33 cellular contexts compared by ENCODE assay signal in genomic region chr15:28012231-28012630, GRCh38.
"Had no signal": no experiment of that assay in that cellular context is flagged by ENCODE, and none has a peak within 500 bp of the region (broad histone marks: within the 10 kb centered on the region; RNA-seq: fewer than 3 reads in every experiment).

No MANE protein-coding gene starts in this region.

- ATAC-seq: activated naive CD4-positive, alpha-beta T cell treated with anti-CD3 and anti-CD28 coated beads, Interleukin-2, amount 50 U/mL, for 72 hours; activated T-cell treated with anti-CD3 and anti-CD28 coated beads, Interleukin-2, amount 50 U/mL, for 4 hours; activated T-cell treated with anti-CD3 and anti-CD28 coated beads, Interleukin-2, amount 50 U/mL, for 72 hours; activated T-helper 17 cell treated with anti-CD3 and anti-CD28 coated beads, Interleukin-2, amount 50 U/mL, for 72 hours; body of pancreas had no signal

- H3K27me3 Mint-ChIP-seq: activated B cell treated with CpG ODN at 0.5 μM for 24 hours; activated CD4-positive, alpha-beta memory T cell treated with anti-CD3 and anti-CD28 coated beads for 36 hours; activated CD4-positive, alpha-beta T cell treated with anti-CD3 and anti-CD28 coated beads, Interleukin-2, amount 10 ng/mL, durations not matched to agents 24 days and 14 days; activated naive CD8-positive, alpha-beta T cell treated with anti-CD3 and anti-CD28 coated beads for 36 hours; activated T-helper 17 cell treated with anti-CD3 and anti-CD28 coated beads, Interleukin-2, amount 50 U/mL, for 72 hours had no signal

- H3K9me3 Mint-ChIP-seq: activated CD4-positive, alpha-beta memory T cell treated with anti-CD3 and anti-CD28 coated beads for 36 hours; activated CD4-positive, alpha-beta T cell treated with anti-CD3 and anti-CD28 coated beads, Interleukin-2, amount 10 ng/mL, durations not matched to agents 24 days and 14 days; activated naive CD4-positive, alpha-beta T cell treated with anti-CD3 and anti-CD28 coated beads for 36 hours; activated naive CD8-positive, alpha-beta T cell treated with anti-CD3 and anti-CD28 coated beads for 36 hours; activated T-cell treated with anti-CD3 and anti-CD28 coated beads, Interleukin-2, amount 50 U/mL, for 72 hours; activated T-helper 1 cell treated with anti-CD3 and anti-CD28 coated beads, Interleukin-12 subunit alpha, Interleukin-12 subunit beta, Interleukin-2, Interleukin-4 antibody, amounts not matched to agents 30 ng/mL and 10 ng/mL and 1 ng/mL, durations not matched to agents 14 hours and 24 hours and 36 hours; activated T-helper 17 cell treated with anti-CD3 and anti-CD28 coated beads, Interleukin-2, amount 50 U/mL, for 72 hours; T-helper 1 cell treated with Interleukin-12 subunit alpha and Interleukin-12 subunit beta and Interleukin-4 antibody, amounts not matched to agents 30 μg/mL and 1 μg/mL, for 36 hours; T-helper 2 cell treated with Interferon-gamma antibody and Interleukin-4, amounts not matched to agents 5 μg/mL and 100 μg/mL, for 36 hours had no signal

- H3K4me3 Mint-ChIP-seq: activated B cell treated with CpG ODN at 0.5 μM for 24 hours; activated CD4-positive, alpha-beta memory T cell treated with anti-CD3 and anti-CD28 coated beads for 36 hours; activated CD4-positive, alpha-beta T cell treated with anti-CD3 and anti-CD28 coated beads, Interleukin-2, amount 10 ng/mL, durations not matched to agents 24 days and 14 days; activated naive CD4-positive, alpha-beta T cell treated with anti-CD3 and anti-CD28 coated beads for 36 hours; activated naive CD8-positive, alpha-beta T cell treated with anti-CD3 and anti-CD28 coated beads for 36 hours; activated T-cell treated with anti-CD3 and anti-CD28 coated beads, Interleukin-2, amount 50 U/mL, for 4 hours; activated T-cell treated with anti-CD3 and anti-CD28 coated beads, Interleukin-2, amount 50 U/mL, for 72 hours; activated T-helper 1 cell treated with anti-CD3 and anti-CD28 coated beads, Interleukin-12 subunit alpha, Interleukin-12 subunit beta, Interleukin-2, Interleukin-4 antibody, amounts not matched to agents 30 ng/mL and 10 ng/mL and 1 ng/mL, durations not matched to agents 14 hours and 24 hours and 36 hours; activated T-helper 17 cell treated with anti-CD3 and anti-CD28 coated beads, Interleukin-2, amount 50 U/mL, for 72 hours; T-helper 1 cell treated with Interleukin-12 subunit alpha and Interleukin-12 subunit beta and Interleukin-4 antibody, amounts not matched to agents 30 μg/mL and 1 μg/mL, for 36 hours; T-helper 2 cell treated with Interferon-gamma antibody and Interleukin-4, amounts not matched to agents 5 μg/mL and 100 μg/mL, for 36 hours had no signal

- H3K36me3 Mint-ChIP-seq: activated CD4-positive, alpha-beta memory T cell treated with anti-CD3 and anti-CD28 coated beads for 36 hours; activated naive CD4-positive, alpha-beta T cell treated with anti-CD3 and anti-CD28 coated beads, Interleukin-2, amount 50 U/mL, for 72 hours; activated naive CD8-positive, alpha-beta T cell treated with anti-CD3 and anti-CD28 coated beads for 36 hours had no signal

- H3K4me1 Mint-ChIP-seq: activated B cell treated with CpG ODN at 0.5 μM for 24 hours; activated CD4-positive, alpha-beta T cell treated with anti-CD3 and anti-CD28 coated beads, Interleukin-2, amount 10 ng/mL, durations not matched to agents 24 days and 14 days; activated naive CD8-positive, alpha-beta T cell treated with anti-CD3 and anti-CD28 coated beads for 36 hours; activated T-helper 17 cell treated with anti-CD3 and anti-CD28 coated beads, Interleukin-2, amount 50 U/mL, for 72 hours had no signal

- H3K27ac Mint-ChIP-seq: activated B cell treated with CpG ODN at 0.5 μM for 24 hours; activated CD4-positive, alpha-beta memory T cell treated with anti-CD3 and anti-CD28 coated beads for 36 hours; activated CD4-positive, alpha-beta T cell treated with anti-CD3 and anti-CD28 coated beads, Interleukin-2, amount 10 ng/mL, durations not matched to agents 24 days and 14 days; activated naive CD4-positive, alpha-beta T cell treated with anti-CD3 and anti-CD28 coated beads for 36 hours; activated naive CD4-positive, alpha-beta T cell treated with anti-CD3 and anti-CD28 coated beads, Interleukin-2, amount 50 U/mL, for 72 hours; activated naive CD8-positive, alpha-beta T cell treated with anti-CD3 and anti-CD28 coated beads for 36 hours; activated T-cell treated with anti-CD3 and anti-CD28 coated beads, Interleukin-2, amount 50 U/mL, for 72 hours; activated T-helper 1 cell treated with anti-CD3 and anti-CD28 coated beads, Interleukin-12 subunit alpha, Interleukin-12 subunit beta, Interleukin-2, Interleukin-4 antibody, amounts not matched to agents 30 ng/mL and 10 ng/mL and 1 ng/mL, durations not matched to agents 14 hours and 24 hours and 36 hours; activated T-helper 17 cell treated with anti-CD3 and anti-CD28 coated beads, Interleukin-2, amount 50 U/mL, for 72 hours; T-helper 1 cell treated with Interleukin-12 subunit alpha and Interleukin-12 subunit beta and Interleukin-4 antibody, amounts not matched to agents 30 μg/mL and 1 μg/mL, for 36 hours; T-helper 2 cell treated with Interferon-gamma antibody and Interleukin-4, amounts not matched to agents 5 μg/mL and 100 μg/mL, for 36 hours had no signal

- DNase-seq: activated B cell treated with CpG ODN at 0.5 μM for 24 hours; activated CD4-positive, alpha-beta memory T cell treated with anti-CD3 and anti-CD28 coated beads for 36 hours; activated CD4-positive, alpha-beta T cell treated with anti-CD3 and anti-CD28 coated beads for 4 hours; activated CD4-positive, alpha-beta T cell treated with anti-CD3 and anti-CD28 coated beads, Interleukin-2, amount 10 ng/mL, durations not matched to agents 24 days and 14 days; activated CD4-positive, alpha-beta T cell treated with anti-CD3 and anti-CD28 coated beads, Interleukin-2, amount 50 U/mL, for 1 hour; activated CD4-positive, alpha-beta T cell treated with anti-CD3 and anti-CD28 coated beads, Interleukin-2, amount 50 U/mL, for 4 hours; activated CD4-positive, CD25-positive, alpha-beta regulatory T cell treated with anti-CD3 and anti-CD28 coated beads, Interleukin-2, amount 50 U/mL, for 72 hours; activated CD8-positive, alpha-beta memory T cell treated with anti-CD3 and anti-CD28 coated beads, Interleukin-2, amount 50 U/mL, for 4 hours; activated effector memory CD4-positive, alpha-beta T cell treated with anti-CD3 and anti-CD28 coated beads, Interleukin-2, amount 50 U/mL, for 16 hours; activated gamma-delta T cell treated with Interleukin-2 at 50 U/mL for 16 hours; activated naive CD4-positive, alpha-beta T cell; activated naive CD4-positive, alpha-beta T cell treated with anti-CD3 and anti-CD28 coated beads for 36 hours; activated naive CD4-positive, alpha-beta T cell treated with anti-CD3 and anti-CD28 coated beads, Interleukin-2, amount 50 U/mL, for 16 hours; activated naive CD8-positive, alpha-beta T cell treated with anti-CD3 and anti-CD28 coated beads for 36 hours; activated T-cell treated with anti-CD3 and anti-CD28 coated beads for 4 hours; activated T-cell treated with anti-CD3 and anti-CD28 coated beads, Interleukin-2, amount 50 U/mL, for 1 hour; activated T-cell treated with anti-CD3 and anti-CD28 coated beads, Interleukin-2, amount 50 U/mL, for 4 hours; activated T-cell treated with anti-CD3 and anti-CD28 coated beads, Interleukin-2, amount 50 U/mL, for 72 hours; adrenal gland; amniotic stem cell; aorta; body of pancreas; brain microvascular endothelial cell; central memory CD4-positive, alpha-beta T cell; SW 1271; T-helper 1 cell; T-helper 2 cell; T-helper 9 cell had no signal
